In genomic region chr20:48463916-48464315, GRCh38 we compare ENCODE assay signal across 13 cellular contexts.
DNase-seq lines count a peak whose midpoint lies in the region; ATAC-seq, FAIRE-seq and TF ChIP-seq lines count a peak whose summit lies in the region.
"Had no signal": no experiment of that assay in that cellular context is flagged by ENCODE, and none has a peak within 500 bp of the region (broad histone marks: within the 10 kb centered on the region; RNA-seq: fewer than 3 reads in every experiment).

No MANE protein-coding gene starts in this region.

- no peaks in the 10 kb centered on the region for H3K9me2 ChIP-seq in SK-N-SH

- no peak overlapping the region for H3K18ac ChIP-seq in mesenchymal stem cell (ENCODE audit: low read depth in 1 of 2, low read length in 2 of 2)

- H3K23ac ChIP-seq in mesenchymal stem cell (ENCODE audit: low read length in 2 of 2) = no peak overlapping the region

- no peak overlapping the region for H2BK12ac ChIP-seq in mesenchymal stem cell (ENCODE audit: low read length in 2 of 2)

- H2BK5ac ChIP-seq in mesenchymal stem cell (ENCODE audit: low read depth, low read length, poor library complexity, severe bottlenecking) = no peak overlapping the region

- H3K4me2 ChIP-seq in HepG2 (ENCODE audit: low read depth, low read length) = no peak overlapping the region
- H3K4me2 ChIP-seq in mesenchymal stem cell (ENCODE audit: low read length, poor library complexity, severe bottlenecking) = no peak overlapping the region
- H3K4me2 ChIP-seq in SK-N-SH = no peak overlapping the region

- peaks cover 7 to 38% of the 10 kb centered on the region in 2 experiments; a peak in 3 of 5 replicates for H3K27me3 ChIP-seq in HepG2 (ENCODE audit: control insufficient read depth in 1 of 2, insufficient read depth in 2 of 2, low read length in 2 of 2)
- no peaks in the 10 kb centered on the region for H3K27me3 ChIP-seq in right lobe of liver
- H3K27me3 ChIP-seq in mesenchymal stem cell (ENCODE audit: control insufficient read depth in 1 of 2, insufficient read depth in 1 of 2, low read length in 2 of 2) = peaks cover 8 to 24% of the 10 kb centered on the region in 2 experiments
- no peaks in the 10 kb centered on the region for H3K27me3 ChIP-seq in vagina
- H3K27me3 ChIP-seq in SK-N-SH (ENCODE audit: insufficient read depth) = no peaks in the 10 kb centered on the region
- H3K27me3 ChIP-seq: upper lobe of left lung had no signal

- H3K79me2 ChIP-seq in HepG2 (ENCODE audit: insufficient read depth, low read length) (no peaks in the 10 kb centered on the region), SK-N-SH (ENCODE audit: insufficient read depth) (no peaks in the 10 kb centered on the region)

- ATAC-seq in HepG2 (no peak), right lobe of liver (no peak)

- TF ChIP-seq RAD21 in HepG2 (CRISPR knock-in tag; IDR thresholded peaks at IDR 0.05) (no peak), SK-N-SH (IDR thresholded peaks at IDR 0.05; ENCODE audit: low read length) (no peak)

- no peaks in the 10 kb centered on the region for H4K20me1 ChIP-seq in HepG2 (ENCODE audit: insufficient read depth, low read length)
- H4K20me1 ChIP-seq in SK-N-SH (ENCODE audit: insufficient read depth) = no peaks in the 10 kb centered on the region

- H3K27ac ChIP-seq in HepG2 (ENCODE audit: extremely low read length, insufficient read depth, low read length) (no peak overlapping the region), right lobe of liver (no peak overlapping the region), mesenchymal stem cell (ENCODE audit: low read length, poor library complexity, severe bottlenecking) (no peak overlapping the region), vagina (peak overlapping the region; percentile 81), SK-N-SH (ENCODE audit: low read depth in 2 of 2, low read length in 1 of 2) (no peak overlapping the region)
- H3K27ac ChIP-seq: upper lobe of left lung had no signal

- H3K36me3 ChIP-seq in HepG2 (replicated peaks in 1 of 2; ENCODE audit: control insufficient read depth in 1 of 2, insufficient read depth in 2 of 2, low read length in 2 of 2) (no peaks in the 10 kb centered on the region), right lobe of liver (no peaks in the 10 kb centered on the region), mesenchymal stem cell (ENCODE audit: control insufficient read depth in 1 of 2, insufficient read depth in 2 of 2, low read depth in 1 of 2, low read length in 2 of 2) (no peaks in the 10 kb centered on the region), vagina (no peaks in the 10 kb centered on the region), SK-N-SH (replicated peaks in 1 of 2; ENCODE audit: control insufficient read depth in 1 of 2, insufficient read depth in 2 of 2, low read length in 1 of 2) (no peaks in the 10 kb centered on the region)
- H3K36me3 ChIP-seq: upper lobe of left lung had no signal

- CTCF ChIA-PET in HepG2 (lab: Yijun Ruan, JAX; ENCODE audit: low intra/inter-chr PET ratio, low total read pairs) = no interaction called here
- CTCF ChIA-PET in SK-N-SH (lab: Yijun Ruan, JAX) = interaction anchor here (2.0 kb wide), 1 partner anchor 72 kb away, joined by 4 read pairs; no protein-coding TSS in a partner anchor

- no peak overlapping the region for H2BK15ac ChIP-seq in mesenchymal stem cell (ENCODE audit: low read depth, poor library complexity, severe bottlenecking)

- intact Hi-C loops in HepG2 (cut with micrococcal nuclease; ENCODE audit: unreplicated experiment) (no loop called here), right lobe of liver (cut with DNase I) (no loop called here), vagina (cut with DNase I) (no loop called here)

- TF ChIP-seq CTCF in HepG2 (CRISPR knock-in tag; IDR thresholded peaks at IDR 0.05) (no peak), right lobe of liver (IDR thresholded peaks at IDR 0.05) (no peak), choroid plexus epithelial cell (conservative IDR thresholded peaks at IDR 0.05; ENCODE audit: low read depth, low read length) (no peak), vagina (IDR thresholded peaks at IDR 0.05) (no peak), SK-N-SH (IDR thresholded peaks at IDR 0.05) (no peak)

- H3K9ac ChIP-seq in HepG2 (ENCODE audit: insufficient read depth, low read depth, low read length) = no peak overlapping the region
- peak overlapping the region; percentile 81 for H3K9ac ChIP-seq in mesenchymal stem cell (ENCODE audit: low read length)
- no peak overlapping the region for H3K9ac ChIP-seq in SK-N-SH

- no peaks in the 10 kb centered on the region for H3K9me3 ChIP-seq in HepG2 (ENCODE audit: low read length)
- H3K9me3 ChIP-seq in right lobe of liver = no peaks in the 10 kb centered on the region
- no peaks in the 10 kb centered on the region for H3K9me3 ChIP-seq in mesenchymal stem cell (ENCODE audit: control insufficient read depth, low read length)
- H3K9me3 ChIP-seq in vagina = no peaks in the 10 kb centered on the region
- H3K9me3 ChIP-seq in SK-N-SH = no peaks in the 10 kb centered on the region
- H3K9me3 ChIP-seq: upper lobe of left lung had no signal

- H3K4me1 ChIP-seq in HepG2 (ENCODE audit: insufficient read depth, low read length) (no peaks in the 10 kb centered on the region), right lobe of liver (no peaks in the 10 kb centered on the region), mesenchymal stem cell (ENCODE audit: control insufficient read depth, insufficient read depth, low read depth, low read length) (peaks cover 2% of the 10 kb centered on the region), vagina (peaks cover 12% of the 10 kb centered on the region), SK-N-SH (ENCODE audit: control insufficient read depth in 1 of 2, insufficient read depth in 2 of 2, low read depth in 1 of 2, low read length in 1 of 2) (peaks cover 0 to 3% of the 10 kb centered on the region in 2 experiments; a peak in 1 of 4 replicates)
- H3K4me1 ChIP-seq: upper lobe of left lung had no signal

- H4K8ac ChIP-seq in mesenchymal stem cell (ENCODE audit: low read length) = no peak overlapping the region

- no peak overlapping the region for H3K4me3 ChIP-seq in HepG2 (replicated peaks in 1 of 3; ENCODE audit: insufficient read depth in 1 of 3, low read depth in 2 of 3, low read length in 3 of 3)
- H3K4me3 ChIP-seq in right lobe of liver = no peak overlapping the region
- H3K4me3 ChIP-seq in choroid plexus epithelial cell (ENCODE audit: low read depth, low read length) = no peak overlapping the region
- H3K4me3 ChIP-seq in mesenchymal stem cell (ENCODE audit: insufficient read depth in 1 of 2, low read depth in 1 of 2, low read length in 2 of 2) = no peak overlapping the region
- no peak overlapping the region for H3K4me3 ChIP-seq in vagina
- no peak overlapping the region for H3K4me3 ChIP-seq in SK-N-SH (ENCODE audit: low read depth in 2 of 2, low read length in 1 of 2)
- H3K4me3 ChIP-seq: skin epidermis, upper lobe of left lung had no signal

- H2AFZ ChIP-seq in HepG2 (ENCODE audit: low read length) (no peak overlapping the region), mesenchymal stem cell (ENCODE audit: low read depth, low read length) (no peak overlapping the region), SK-N-SH (ENCODE audit: low read depth) (no peak overlapping the region)

- H3K4ac ChIP-seq in mesenchymal stem cell (ENCODE audit: low read depth in 1 of 2, low read length in 2 of 2) = no peak overlapping the region

- 39% methylated on average over 6 of the region's 6 CpGs for WGBS in HepG2 (ENCODE audit: low lambda C conversion rate)
- 69% methylated on average over 6 of the region's 6 CpGs for WGBS in right lobe of liver (ENCODE audit: insufficient coverage, low coverage, low lambda C conversion rate, missing lambda C conversion rate)
- WGBS in mesenchymal stem cell = 69% methylated on average over 6 of the region's 6 CpGs
- WGBS in SK-N-SH (ENCODE audit: low lambda C conversion rate) = 51% methylated on average over 6 of the region's 6 CpGs

- in situ Hi-C loops in HepG2 (cut with HindIII; ENCODE audit: extremely low pct_ligation_motif_present, low pct_unique_long_range_greater_than_20kb) = no loop called here

- FAIRE-seq in HepG2 (lab: Jason Lieb, UNC) = no peak

- POLR2A ChIA-PET in HepG2 (lab: Yijun Ruan, JAX) = no interaction called here
- POLR2A ChIA-PET in SK-N-SH (lab: Yijun Ruan, JAX) = no interaction called here

- H2BK120ac ChIP-seq in mesenchymal stem cell (ENCODE audit: low read depth, low read length) = no peak overlapping the region

- no peak for DNase-seq in HepG2 (ENCODE audit: low spot score)
- DNase-seq in right lobe of liver = no peak
- peak; percentile 76 for DNase-seq in choroid plexus epithelial cell (ENCODE audit: low read depth)
- peak; percentile 47 for DNase-seq in mesenchymal stem cell
- peak in 1 of 2 donors; percentile 95 for DNase-seq in vagina (ENCODE audit: extremely low spot score in 2 of 2)
- DNase-seq in SK-N-SH = no peak
- no peak for DNase-seq in stimulated activated CD4-positive, alpha-beta T cell treated with anti-CD3 and anti-CD28 coated beads, Interleukin-4, amount 100 ng/mL, for 1 hour
- no peak for DNase-seq in NCI-H2196 treated with DMSO at 0.1 percent for 48 hours (lab: John Stamatoyannopoulos, UW; ENCODE audit: unreplicated experiment)
- DNase-seq: activated CD4-positive, alpha-beta memory T cell treated with anti-CD3 and anti-CD28 coated beads, Interleukin-2, amount 10 ng/mL, durations not matched to agents 7 days and 5 days; NCI-H146; T-helper 1 cell; upper lobe of left lung had no signal

- H4K91ac ChIP-seq in mesenchymal stem cell (ENCODE audit: low read length) = no peak overlapping the region

- H2AK5ac ChIP-seq in mesenchymal stem cell (ENCODE audit: low read length, severe bottlenecking) = no peak overlapping the region

- TF ChIP-seq EP300 in HepG2 (IDR thresholded peaks at IDR 0.05; ENCODE audit: low read depth in 2 of 2, low read length in 2 of 2) (no peak), HepG2 (CRISPR knock-in tag; IDR thresholded peaks at IDR 0.05; ENCODE audit: borderline replicate concordance) (no peak), SK-N-SH (IDR thresholded peaks at IDR 0.05; ENCODE audit: borderline replicate concordance in 1 of 2, low read depth in 1 of 2, low read length in 1 of 2) (no peak)

- H3K14ac ChIP-seq in mesenchymal stem cell (ENCODE audit: low read length in 2 of 2) = no peak overlapping the region

- TF ChIP-seq POLR2A in HepG2 (IDR thresholded peaks at IDR 0.05; ENCODE audit: insufficient read depth in 1 of 2, low read depth in 2 of 2, low read length in 2 of 2) = no peak
- no peak for TF ChIP-seq POLR2A in right lobe of liver (IDR thresholded peaks at IDR 0.05)
- TF ChIP-seq POLR2A in vagina (IDR thresholded peaks at IDR 0.05) = no peak

- H3F3A ChIP-seq in SK-N-SH (replicated peaks; ENCODE audit: insufficient read depth) = no peaks in the 10 kb centered on the region

- no TSS peak for BruUV-seq in HepG2 (replicated peaks; lab: Mats Ljungman, UMichigan)

- no peaks in the 10 kb centered on the region for H3K79me1 ChIP-seq in mesenchymal stem cell (replicated peaks; ENCODE audit: low read length, poor library complexity, severe bottlenecking)

TF ChIP-seq in HepG2, 621 proteins besides CTCF, POLR2A, EP300 and RAD21 (continues in another document):
- TF ChIP-seq MTF2 (CRISPR knock-in tag; IDR thresholded peaks at IDR 0.05; ENCODE audit: borderline replicate concordance) (no peak), ZNF234 (CRISPR knock-in tag; conservative IDR thresholded peaks at IDR 0.05) (no peak)

TF ChIP-seq in SK-N-SH, 30 proteins besides CTCF, POLR2A, EP300 and RAD21 (continues in another document):
- TF ChIP-seq POLR2AphosphoS5 (IDR thresholded peaks at IDR 0.05; ENCODE audit: low read depth, low read length) (no peak), NRF1 (IDR thresholded peaks at IDR 0.05; ENCODE audit: low read depth, low read length) (no peak)

Comparison
In these comparisons a context has a peak if more than half of its experiments do, and no peak if none do; other contexts are left out.
1. DNase-seq: peak in choroid plexus epithelial cell (single experiment) and mesenchymal stem cell (single experiment); none in HepG2 (single experiment), right lobe of liver (0 of 3), SK-N-SH (single experiment), stimulated activated CD4-positive, alpha-beta T cell treated with anti-CD3 and anti-CD28 coated beads, Interleukin-4, amount 100 ng/mL, for 1 hour (single experiment) and NCI-H2196 treated with DMSO at 0.1 percent for 48 hours (single experiment).